Comparison of ENCODE assay signal across 27 cellular contexts in genomic region chr7:2141656-2142055, GRCh38.
DNase-seq lines count a peak whose midpoint lies in the region; ATAC-seq and TF ChIP-seq lines count a peak whose summit lies in the region.
"Had no signal": no experiment of that assay in that cellular context is flagged by ENCODE, and none has a peak within 500 bp of the region (broad histone marks: within the 10 kb centered on the region; RNA-seq: fewer than 3 reads in every experiment).

No MANE protein-coding gene starts in this region.

- H3K4me1 Mint-ChIP-seq in neural crest cell (peaks cover 23% of the 10 kb centered on the region), natural killer cell (peaks cover 13 to 14% of the 10 kb centered on the region in 2 donors)

- H3K27me3 Mint-ChIP-seq in neural crest cell (ENCODE audit: low read depth) (no peaks in the 10 kb centered on the region), natural killer cell (ENCODE audit: low read depth in 2 of 2) (no peaks in the 10 kb centered on the region)
- H3K27me3 Mint-ChIP-seq: activated T-helper 17 cell treated with anti-CD3 and anti-CD28 coated beads, Interleukin-2, amount 50 U/mL, for 72 hours; dendritic cell treated with granulocyte-macrophage colony-stimulating factor and Interleukin-4, amounts not matched to agents 40 ng/mL and 50 ng/mL, for 4 days had no signal

- H3K27ac Mint-ChIP-seq in neural crest cell (ENCODE audit: unreplicated experiment), result peak overlapping the region; percentile 27
- H3K27ac Mint-ChIP-seq in natural killer cell, result no peak overlapping the region
- H3K27ac Mint-ChIP-seq: activated CD8-positive, alpha-beta T cell treated with anti-CD3 and anti-CD28 coated beads, Interleukin-2, amount 10 ng/mL, durations not matched to agents 7 days and 5 days; activated naive CD4-positive, alpha-beta T cell treated with anti-CD3 and anti-CD28 coated beads, Interleukin-2, amount 50 U/mL, for 72 hours; activated T-helper 17 cell treated with anti-CD3 and anti-CD28 coated beads, Interleukin-2, amount 50 U/mL, for 72 hours; dendritic cell treated with granulocyte-macrophage colony-stimulating factor and Interleukin-4, amounts not matched to agents 40 ng/mL and 50 ng/mL, for 4 days had no signal

- no peak for ATAC-seq in natural killer cell
- ATAC-seq: activated CD8-positive, alpha-beta T cell treated with anti-CD3 and anti-CD28 coated beads, Interleukin-2, amount 10 ng/mL, durations not matched to agents 7 days and 5 days; activated naive CD4-positive, alpha-beta T cell treated with anti-CD3 and anti-CD28 coated beads, Interleukin-2, amount 50 U/mL, for 72 hours; activated T-helper 17 cell treated with anti-CD3 and anti-CD28 coated beads, Interleukin-2, amount 50 U/mL, for 72 hours; foreskin keratinocyte; right lobe of liver had no signal

- no peaks in the 10 kb centered on the region for H3K9me3 Mint-ChIP-seq in neural crest cell
- no peaks in the 10 kb centered on the region for H3K9me3 Mint-ChIP-seq in natural killer cell
- H3K9me3 Mint-ChIP-seq: activated naive CD4-positive, alpha-beta T cell treated with anti-CD3 and anti-CD28 coated beads, Interleukin-2, amount 50 U/mL, for 72 hours; activated T-helper 17 cell treated with anti-CD3 and anti-CD28 coated beads, Interleukin-2, amount 50 U/mL, for 72 hours; dendritic cell treated with granulocyte-macrophage colony-stimulating factor and Interleukin-4, amounts not matched to agents 40 ng/mL and 50 ng/mL, for 4 days had no signal

- intact Hi-C loops in natural killer cell (cut with micrococcal nuclease), result no loop called here

- TF ChIP-seq CTCF in GM12873 (IDR thresholded peaks at IDR 0.05; ENCODE audit: insufficient read depth, low read depth, low read length, missing control alignments), result peak; percentile 7
- no peak for TF ChIP-seq CTCF in neural crest cell (conservative IDR thresholded peaks at IDR 0.05)
- no peak for TF ChIP-seq CTCF in natural killer cell (IDR thresholded peaks at IDR 0.05)

- H3K4me3 Mint-ChIP-seq in neural crest cell (no peak overlapping the region), natural killer cell (no peak overlapping the region)
- H3K4me3 Mint-ChIP-seq: activated CD8-positive, alpha-beta T cell treated with anti-CD3 and anti-CD28 coated beads, Interleukin-2, amount 10 ng/mL, durations not matched to agents 7 days and 5 days; activated T-helper 17 cell treated with anti-CD3 and anti-CD28 coated beads, Interleukin-2, amount 50 U/mL, for 72 hours; dendritic cell treated with granulocyte-macrophage colony-stimulating factor and Interleukin-4, amounts not matched to agents 40 ng/mL and 50 ng/mL, for 4 days had no signal

- DNase-seq in Ammon's horn (ENCODE audit: low spot score) (peak; percentile 65), cerebellar cortex (ENCODE audit: low spot score) (peak; percentile 25), neural crest cell (ENCODE audit: low read depth, low spot score) (no peak), ecto neural progenitor cell (ENCODE audit: low spot score) (no peak), retina (no peak), natural killer cell (no peak)
- no peak for DNase-seq in stimulated activated CD4-positive, alpha-beta T cell treated with anti-CD3 and anti-CD28 coated beads, Interleukin-2, amount 100 ng/mL, for 24 hours
- DNase-seq: ACHN; activated CD4-positive, alpha-beta T cell treated with anti-CD3 and anti-CD28 coated beads for 4 hours; activated CD8-positive, alpha-beta T cell treated with anti-CD3 and anti-CD28 coated beads, Interleukin-2, amount 10 ng/mL, durations not matched to agents 7 days and 5 days; BE2C; central memory CD4-positive, alpha-beta T cell; COR-L47; esophagus squamous epithelium; foreskin keratinocyte; IMR-90; NCI-H146; NCI-H446; NCI-H774; spleen; stimulated activated CD4-positive, alpha-beta T cell treated with anti-CD3 and anti-CD28 coated beads, Interleukin-4, amount 100 ng/mL, for 24 hours; transverse colon had no signal

- H3K36me3 Mint-ChIP-seq in neural crest cell (ENCODE audit: low read depth) (no peaks in the 10 kb centered on the region), natural killer cell (no peaks in the 10 kb centered on the region)
- H3K36me3 Mint-ChIP-seq: activated naive CD4-positive, alpha-beta T cell treated with anti-CD3 and anti-CD28 coated beads, Interleukin-2, amount 50 U/mL, for 72 hours had no signal

Comparison
In these comparisons a context has a peak if more than half of its experiments do, and no peak if none do; other contexts are left out.
1. DNase-seq: peak in Ammon's horn (single experiment) and cerebellar cortex (single experiment); none in neural crest cell (single experiment), ecto neural progenitor cell (single experiment), retina (single experiment), natural killer cell (single experiment) and stimulated activated CD4-positive, alpha-beta T cell treated with anti-CD3 and anti-CD28 coated beads, Interleukin-2, amount 100 ng/mL, for 24 hours (0 of 2).